Comparison of ENCODE assay signal across 25 cellular contexts in genomic region chr2:122639176-122639575, GRCh38.
"Had no signal": no experiment of that assay in that cellular context is flagged by ENCODE, and none has a peak within 500 bp of the region (broad histone marks: within the 10 kb centered on the region; RNA-seq: fewer than 3 reads in every experiment).

No MANE protein-coding gene starts in this region.

- H3K27me3 ChIP-seq: dorsolateral prefrontal cortex, esophagus muscularis mucosa, foreskin keratinocyte, gastroesophageal sphincter, heart left ventricle, hepatocyte, left lung, ovary, sigmoid colon, stomach, thyroid gland had no signal

- H3K79me2 ChIP-seq: hepatocyte had no signal

- H3K4me1 ChIP-seq: gastroesophageal sphincter, heart left ventricle, left lung, psoas muscle, stomach, thyroid gland had no signal

- H3K27ac ChIP-seq: dorsolateral prefrontal cortex, esophagus muscularis mucosa, foreskin keratinocyte, gastroesophageal sphincter, heart left ventricle, hepatocyte, left lung, ovary, psoas muscle, sigmoid colon, stomach, thyroid gland had no signal

- H3K36me3 ChIP-seq: esophagus muscularis mucosa, gastroesophageal sphincter, heart left ventricle, left lung, ovary, sigmoid colon, stomach, thyroid gland had no signal

- H3K4me3 ChIP-seq: dorsolateral prefrontal cortex, esophagus muscularis mucosa, gastroesophageal sphincter, heart left ventricle, hepatocyte, left lung, ovary, psoas muscle, sigmoid colon, stomach, thyroid gland had no signal

- DNase-seq: dorsolateral prefrontal cortex; effector CD4-positive, alpha-beta T cell; endodermal cell; heart left ventricle; left cardiac atrium; left lung; mesenchymal stem cell; naive thymus-derived CD8-positive, alpha-beta T cell; nephron progenitor cell; occipital lobe; ovary; posterior cingulate gyrus; psoas muscle; right cardiac atrium; sigmoid colon; stimulated activated CD4-positive, alpha-beta T cell treated with anti-CD3 and anti-CD28 coated beads, Interleukin-2, amount 100 ng/mL, for 24 hours; stimulated activated CD4-positive, alpha-beta T cell treated with anti-CD3 and anti-CD28 coated beads, Interleukin-4, amount 100 ng/mL, for 24 hours; stimulated activated naive CD4-positive, alpha-beta T cell treated with Interleukin-2 at 50 U/mL for 16 hours; stomach; thyroid gland; trophoblast cell had no signal

- H3K4me2 ChIP-seq: hepatocyte had no signal
